1 cellular context compared by ENCODE assay signal in genomic region chr5:29811914-29812679, GRCh38.
TF ChIP-seq lines count a peak whose summit lies in the region.

No MANE protein-coding gene starts in this region.

TF ChIP-seq in GM23338, 12 proteins besides CTCF, POLR2A, EP300 and RAD21 (continued from another document):
- TF ChIP-seq ZNF462 (CRISPR knock-in tag; IDR thresholded peaks at IDR 0.05) (no peak), EZH2 (IDR thresholded peaks at IDR 0.05; ENCODE audit: low read depth, unreplicated experiment) (no peak), POLR2AphosphoS5 (IDR thresholded peaks at IDR 0.05; ENCODE audit: low read depth) (no peak), ZNF114 (CRISPR knock-in tag; IDR thresholded peaks at IDR 0.05) (no peak), JUNB (IDR thresholded peaks at IDR 0.05; ENCODE audit: unreplicated experiment) (no peak), STAT1 (IDR thresholded peaks at IDR 0.05; ENCODE audit: unreplicated experiment) (no peak), EZH2phosphoT487 (IDR thresholded peaks at IDR 0.05; ENCODE audit: unreplicated experiment) (no peak)
